17 cellular contexts compared by ENCODE assay signal in genomic region chr2:181918188-181918587, GRCh38. TPM values are rescaled to one million over a fixed set of nuclear protein-coding genes. Genes with fewer than 3 reads are reported as not detected.
DNase-seq lines count a peak whose midpoint lies in the region; ATAC-seq and TF ChIP-seq lines count a peak whose summit lies in the region.
"Had no signal": no experiment of that assay in that cellular context is flagged by ENCODE, and none has a peak within 500 bp of the region (broad histone marks: within the 10 kb centered on the region; RNA-seq: fewer than 3 reads in every experiment).

No MANE protein-coding gene starts in this region.

- no peak for ATAC-seq in IMR-90 (ENCODE audit: low read depth)
- ATAC-seq: GM23338 had no signal

- H2BK15ac ChIP-seq in IMR-90 (ENCODE audit: low read depth, low read length) = no peak overlapping the region

- H3K9me3 ChIP-seq in IMR-90 (ENCODE audit: control insufficient read depth, insufficient read depth, low read length) (no peaks in the 10 kb centered on the region), liver (ENCODE audit: control insufficient read depth in 4 of 4, low read length in 3 of 4) (no peaks in the 10 kb centered on the region), testis (no peaks in the 10 kb centered on the region), suprapubic skin (no peaks in the 10 kb centered on the region), endodermal cell (ENCODE audit: control insufficient read depth, low read length) (no peaks in the 10 kb centered on the region)
- H3K9me3 ChIP-seq: HAP-1 had no signal

- no peaks in the 10 kb centered on the region for H3K27me3 Mint-ChIP-seq in type B pancreatic cell
- H3K27me3 Mint-ChIP-seq in endodermal cell (ENCODE audit: insufficient read depth) = no peaks in the 10 kb centered on the region
- H3K27me3 Mint-ChIP-seq: CD4-positive, alpha-beta memory T cell had no signal

- peaks cover 42% of the 10 kb centered on the region for H3K36me3 ChIP-seq in IMR-90 (ENCODE audit: control insufficient read depth, insufficient read depth, low read length)
- H3K36me3 ChIP-seq in liver (ENCODE audit: control insufficient read depth in 4 of 4, insufficient read depth in 3 of 4, low read depth in 1 of 4, low read length in 3 of 4) = peaks cover 13 to 57% (median 43%) of the 10 kb centered on the region in 4 donors
- H3K36me3 ChIP-seq in testis (ENCODE audit: low read depth, missing control alignments) = no peaks in the 10 kb centered on the region
- H3K36me3 ChIP-seq in suprapubic skin = peaks cover 83% of the 10 kb centered on the region
- peaks cover 84% of the 10 kb centered on the region for H3K36me3 ChIP-seq in endodermal cell (ENCODE audit: control insufficient read depth, insufficient read depth, low read length)

- H3K9me3 Mint-ChIP-seq in type B pancreatic cell (no peaks in the 10 kb centered on the region), endodermal cell (no peaks in the 10 kb centered on the region)
- H3K9me3 Mint-ChIP-seq: CD4-positive, alpha-beta memory T cell; GM23338 had no signal

- no peak overlapping the region for H3K14ac ChIP-seq in IMR-90 (replicated peaks; ENCODE audit: low read depth, low read length)

- no peak overlapping the region for H3K27ac Mint-ChIP-seq in type B pancreatic cell
- no peak overlapping the region for H3K27ac Mint-ChIP-seq in endodermal cell

- no TSS peak for BruUV-seq in IMR-90 (replicated peaks; lab: Mats Ljungman, UMichigan)

- H2AK9ac ChIP-seq in IMR-90 (replicated peaks; ENCODE audit: low read depth, low read length, poor library complexity) = no peak overlapping the region

- no peak overlapping the region for H3K18ac ChIP-seq in IMR-90 (ENCODE audit: low read depth, low read length)

- peaks cover 49% of the 10 kb centered on the region for H3K36me3 Mint-ChIP-seq in type B pancreatic cell
- peaks cover 34% of the 10 kb centered on the region for H3K36me3 Mint-ChIP-seq in endodermal cell (ENCODE audit: low read depth)

- H3K4ac ChIP-seq in IMR-90 (ENCODE audit: low read depth, low read length) = no peak overlapping the region

- H2BK20ac ChIP-seq in IMR-90 (ENCODE audit: low read depth, low read length) = no peak overlapping the region

- H2AFZ ChIP-seq in IMR-90 (replicated peaks; ENCODE audit: low read length, poor library complexity) = no peak overlapping the region
- H2AFZ ChIP-seq: GM23338 had no signal

- H3K9ac ChIP-seq in IMR-90 (ENCODE audit: low read depth, low read length) (no peak overlapping the region), liver (ENCODE audit: low read depth in 1 of 2, low read length in 2 of 2) (no peak overlapping the region), endodermal cell (ENCODE audit: extremely low read depth, low read length, poor library complexity, severe bottlenecking) (no peak overlapping the region)

- intact Hi-C loops in IMR-90 (cut with micrococcal nuclease) (loop anchor here (5.0 kb wide), 1 partner anchor 159 kb away; no protein-coding TSS in a partner anchor), testis (cut with DNase I; ENCODE audit: low total_unique reads) (no loop called here)

- H3K23ac ChIP-seq in IMR-90 (ENCODE audit: low read depth, low read length) = no peak overlapping the region

- no CpG with 5 or more reads among the region's 5 CpGs for WGBS in IMR-90 (ENCODE audit: extremely low coverage in 2 of 2, insufficient read length in 1 of 2), 2 experiments
- 34% methylated on average over 5 of the region's 5 CpGs for WGBS in liver
- 84 to 93% methylated on average over 5 of the region's 5 CpGs for WGBS in testis, 2 donors
- 83% methylated on average over 5 of the region's 5 CpGs for WGBS in suprapubic skin
- 82 to 93% methylated on average over 2 to 5 of the region's 5 CpGs for WGBS in endodermal cell (ENCODE audit: insufficient coverage in 1 of 2, insufficient read length in 1 of 2), 2 experiments

- dilution Hi-C loops in IMR-90 (cut with HindIII; ENCODE audit: low sequenced_read_pairs, unreplicated experiment) = no loop called here

- POLR2A ChIA-PET in IMR-90 (lab: Charles Lee; ENCODE audit: unreplicated experiment) = no interaction called here

- DNase-seq in IMR-90 (no peak), epithelial cell of prostate (ENCODE audit: low read depth, low spot score) (no peak), type B pancreatic cell (ENCODE audit: extremely low spot score, unreplicated experiment) (no peak), testis (no peak), suprapubic skin (ENCODE audit: low spot score in 2 of 2) (no peak), endodermal cell (no peak)
- DNase-seq: C1 segment of cervical spinal cord; Calu3; CD4-positive, alpha-beta memory T cell; COR-L47; DMS53; DMS79 treated with DMSO at 0.1 percent for 48 hours; GF-D8 had no signal

- no peak overlapping the region for H3K4me2 ChIP-seq in IMR-90 (ENCODE audit: low read depth, low read length)
- H3K4me2 ChIP-seq: GM23338 had no signal

- H4K5ac ChIP-seq in IMR-90 (ENCODE audit: low read depth, low read length) = no peak overlapping the region

- TF ChIP-seq POLR2A in IMR-90 (IDR thresholded peaks at IDR 0.05; ENCODE audit: low read depth, low read length) (no peak), testis (IDR thresholded peaks at IDR 0.05) (no peak), suprapubic skin (IDR thresholded peaks at IDR 0.05) (no peak)

- CTCF ChIA-PET in IMR-90 (lab: Yijun Ruan, JAX) = no interaction called here

- H3K27ac ChIP-seq in 22Rv1 = peak overlapping the region; percentile 33; the same call in 1 of the 2 replicates
- H3K27ac ChIP-seq in IMR-90 (ENCODE audit: insufficient read depth, low read length) = no peak overlapping the region
- peak overlapping the region; percentile 44 for H3K27ac ChIP-seq in epithelial cell of prostate
- peak overlapping the region; percentile 46 to 55 for H3K27ac ChIP-seq in liver (ENCODE audit: low read depth in 1 of 2, low read length in 2 of 2)
- no peak overlapping the region for H3K27ac ChIP-seq in testis
- no peak overlapping the region for H3K27ac ChIP-seq in suprapubic skin
- no peak overlapping the region for H3K27ac ChIP-seq in endodermal cell (ENCODE audit: low read depth, low read length)

- peaks cover 7% of the 10 kb centered on the region; the same call in 1 of the 2 replicates for H4K20me1 ChIP-seq in IMR-90 (ENCODE audit: insufficient read depth, low read length)

- in situ Hi-C loops in IMR-90 (cut with MboI; ENCODE audit: low sequenced_read_pairs) = loop anchor here (25.0 kb wide), 1 partner anchor 744 kb away; no protein-coding TSS in a partner anchor

- H3K9me1 ChIP-seq in IMR-90 (ENCODE audit: insufficient read depth, low read length) = peaks cover 16% of the 10 kb centered on the region

- H3K4me1 Mint-ChIP-seq in type B pancreatic cell (ENCODE audit: unreplicated experiment) (no peaks in the 10 kb centered on the region), endodermal cell (no peaks in the 10 kb centered on the region)
- H3K4me1 Mint-ChIP-seq: GM23338 had no signal

- H4K8ac ChIP-seq in IMR-90 (ENCODE audit: low read depth in 2 of 2, low read length in 2 of 2) = no peak overlapping the region

- no peak overlapping the region for H3K4me3 Mint-ChIP-seq in type B pancreatic cell
- no peak overlapping the region for H3K4me3 Mint-ChIP-seq in endodermal cell
- H3K4me3 Mint-ChIP-seq: CD4-positive, alpha-beta memory T cell; GM23338 had no signal

- H2BK120ac ChIP-seq in IMR-90 (ENCODE audit: low read depth, low read length) = no peak overlapping the region

- no peak for TF ChIP-seq EP300 in suprapubic skin (IDR thresholded peaks at IDR 0.05)

- TF ChIP-seq CTCF in 22Rv1 (IDR thresholded peaks at IDR 0.05) = no peak
- TF ChIP-seq CTCF in IMR-90 (conservative IDR thresholded peaks at IDR 0.05; ENCODE audit: low read depth, low read length) = no peak
- TF ChIP-seq CTCF in liver (IDR thresholded peaks at IDR 0.05; ENCODE audit: low read depth, low read length, missing input control) = no peak
- TF ChIP-seq CTCF in type B pancreatic cell (conservative IDR thresholded peaks at IDR 0.05) = no peak
- TF ChIP-seq CTCF in testis (IDR thresholded peaks at IDR 0.05) = no peak
- TF ChIP-seq CTCF in suprapubic skin (IDR thresholded peaks at IDR 0.05) = no peak
- no peak for TF ChIP-seq CTCF in endodermal cell (conservative IDR thresholded peaks at IDR 0.05)

- peaks cover 25 to 49% of the 10 kb centered on the region in 2 experiments for H3K79me1 ChIP-seq in IMR-90 (ENCODE audit: low read depth in 1 of 2, low read length in 2 of 2)

- H3K4me3 ChIP-seq in IMR-90 (ENCODE audit: insufficient read depth, low read depth, low read length) = no peak overlapping the region
- H3K4me3 ChIP-seq in liver (ENCODE audit: low read depth in 1 of 3, low read length in 3 of 3) = no peak overlapping the region
- no peak overlapping the region for H3K4me3 ChIP-seq in testis
- H3K4me3 ChIP-seq in suprapubic skin = no peak overlapping the region
- no peak overlapping the region for H3K4me3 ChIP-seq in endodermal cell (ENCODE audit: low read length)
- H3K4me3 ChIP-seq: GM23338, HAP-1 had no signal

- H4K91ac ChIP-seq in IMR-90 (ENCODE audit: insufficient read depth, low read depth, low read length) = no peak overlapping the region

- H2BK5ac ChIP-seq in IMR-90 (ENCODE audit: low read depth, low read length, poor library complexity, severe bottlenecking) = no peak overlapping the region

- no peaks in the 10 kb centered on the region for H3K27me3 ChIP-seq in IMR-90 (ENCODE audit: control insufficient read depth, insufficient read depth, low read length)
- H3K27me3 ChIP-seq in liver (ENCODE audit: control insufficient read depth in 4 of 4, insufficient read depth in 4 of 4, low read length in 3 of 4) = no peaks in the 10 kb centered on the region
- no peaks in the 10 kb centered on the region for H3K27me3 ChIP-seq in testis
- no peaks in the 10 kb centered on the region for H3K27me3 ChIP-seq in suprapubic skin
- H3K27me3 ChIP-seq in endodermal cell (ENCODE audit: control insufficient read depth, insufficient read depth, low read length, poor library complexity, severe bottlenecking) = no peaks in the 10 kb centered on the region

- H3K4me1 ChIP-seq in IMR-90 (ENCODE audit: control insufficient read depth, insufficient read depth, low read length) (peaks cover 8% of the 10 kb centered on the region), liver (ENCODE audit: control insufficient read depth in 4 of 4, insufficient read depth in 4 of 4, low read length in 3 of 4) (peaks cover 5 to 26% (median 13%) of the 10 kb centered on the region in 4 donors), testis (no peaks in the 10 kb centered on the region), suprapubic skin (no peaks in the 10 kb centered on the region), endodermal cell (ENCODE audit: control insufficient read depth, insufficient read depth, low read length) (no peaks in the 10 kb centered on the region)
- H3K4me1 ChIP-seq: HAP-1 had no signal

- no peak for TF ChIP-seq RAD21 in IMR-90 (IDR thresholded peaks at IDR 0.05; ENCODE audit: low read length)
- no peak for TF ChIP-seq RAD21 in liver (IDR thresholded peaks at IDR 0.05)

- no peak overlapping the region for H2AK5ac ChIP-seq in IMR-90 (ENCODE audit: low read depth, low read length)

- H3K56ac ChIP-seq in IMR-90 (ENCODE audit: extremely low read depth, insufficient read depth, low read length) = no peak overlapping the region

RNA-seq across cellular contexts. Expression of gene ITPRID2, which starts 26.7 kb away (rescaled TPM):
- total RNA-seq in IMR-90 (2012; rRNA removed) (168 and 187 TPM in 2 replicates), liver (100 to 1,000 TPM in 1 of 2 donors, 10 to 100 TPM in 1; 65.3 to 145 TPM), type B pancreatic cell (ENCODE audit: low replicate concordance) (109 and 137 TPM in 2 replicates), testis (100 to 1,000 TPM; 179 to 190 TPM), suprapubic skin (100 to 1,000 TPM; 172 to 288 (median 242) TPM), endodermal cell (10 to 100 TPM; 28.9 to 30.4 TPM)
- polyA plus RNA-seq in IMR-90 (2012; rRNA removed) (61.6 and 74.1 TPM in 2 replicates), liver (10 to 100 TPM; 31.2 to 44.9 TPM), testis (ENCODE audit: insufficient read depth, low read depth, low replicate concordance) (93.3 TPM)
- 28.0 and 39.0 TPM in 2 replicates for polyA plus RNA-seq in IMR-90 (2012; cell fraction: cytosol; rRNA removed)
- 35.1 and 131 TPM in 2 replicates for polyA plus RNA-seq in IMR-90 (2012; cell fraction: nucleus; rRNA removed; ENCODE audit: low replicate concordance)
- polyA plus RNA-seq in endodermal cell (2013, experiment 1 of 2) = 76.9 TPM
- 106 TPM for polyA plus RNA-seq in endodermal cell (2013, experiment 2 of 2)

Comparison
In these comparisons a context has a peak if more than half of its experiments do, and no peak if none do; other contexts are left out.
1. H3K27ac ChIP-seq: peak in 22Rv1 (single experiment), epithelial cell of prostate (single experiment) and liver (2 of 2); none in IMR-90 (single experiment), testis (0 of 2), suprapubic skin (single experiment) and endodermal cell (single experiment).